8 cellular contexts compared by ENCODE assay signal in genomic region chr18:50281295-50281971, GRCh38. TPM values are rescaled to one million over a fixed set of nuclear protein-coding genes. Genes with fewer than 3 reads are reported as not detected.
A peak's percentile ranks its signal among the peaks of the same experiment; 100 is the strongest.
DNase-seq lines count a peak whose midpoint lies in the region; ATAC-seq, FAIRE-seq and TF ChIP-seq lines count a peak whose summit lies in the region.

A gene with protein sequence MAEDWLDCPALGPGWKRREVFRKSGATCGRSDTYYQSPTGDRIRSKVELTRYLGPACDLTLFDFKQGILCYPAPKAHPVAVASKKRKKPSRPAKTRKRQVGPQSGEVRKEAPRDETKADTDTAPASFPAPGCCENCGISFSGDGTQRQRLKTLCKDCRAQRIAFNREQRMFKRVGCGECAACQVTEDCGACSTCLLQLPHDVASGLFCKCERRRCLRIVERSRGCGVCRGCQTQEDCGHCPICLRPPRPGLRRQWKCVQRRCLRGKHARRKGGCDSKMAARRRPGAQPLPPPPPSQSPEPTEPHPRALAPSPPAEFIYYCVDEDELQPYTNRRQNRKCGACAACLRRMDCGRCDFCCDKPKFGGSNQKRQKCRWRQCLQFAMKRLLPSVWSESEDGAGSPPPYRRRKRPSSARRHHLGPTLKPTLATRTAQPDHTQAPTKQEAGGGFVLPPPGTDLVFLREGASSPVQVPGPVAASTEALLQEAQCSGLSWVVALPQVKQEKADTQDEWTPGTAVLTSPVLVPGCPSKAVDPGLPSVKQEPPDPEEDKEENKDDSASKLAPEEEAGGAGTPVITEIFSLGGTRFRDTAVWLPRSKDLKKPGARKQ (minus strand): TSS chr18:50281523. CDS start chr18:50279992, 1,531 bp downstream.

- ATAC-seq in GM18907 (IDR thresholded peaks at IDR 0.05; ENCODE audit: unreplicated experiment) = peak; percentile 87
- ATAC-seq in HG03159 (IDR thresholded peaks at IDR 0.05; ENCODE audit: unreplicated experiment) = peak; percentile 87

- 0 out of 2 replicates have a peak, but pooled peaks have one; percentile 0 for TF ChIP-seq CTCF in WI38 (IDR thresholded peaks at IDR 0.05; ENCODE audit: low read depth, low read length)
- TF ChIP-seq CTCF in bronchial epithelial cell (IDR thresholded peaks at IDR 0.05; ENCODE audit: insufficient read depth, low read length, severe bottlenecking) = peak; percentile 34

- H3K4me3 ChIP-seq in WI38 (ENCODE audit: low read depth, low read length) (peak within 1 kb of the TSS; percentile 99), bronchial epithelial cell (ENCODE audit: low read depth, low read length) (peak within 1 kb of the TSS; percentile 87), iPS-20b (ENCODE audit: low read length) (peak within 1 kb of the TSS; percentile 100), small intestine (ENCODE audit: low read depth in 1 of 2, low read length in 2 of 2) (peak within 1 kb of the TSS; percentile 78 to 90)

- H3K36me3 ChIP-seq in bronchial epithelial cell (ENCODE audit: control insufficient read depth, insufficient read depth, low read length) (peaks cover 27% of the 10 kb centered on the region), iPS-20b (ENCODE audit: insufficient read depth, low read depth, low read length) (peaks cover 63% of the 10 kb centered on the region), small intestine (ENCODE audit: control insufficient read depth in 2 of 2, insufficient read depth in 2 of 2, low read length in 2 of 2) (peaks cover 0 to 11% of the 10 kb centered on the region in 2 donors)

- 0% methylated on average over 54 to 63 of the region's 63 CpGs for WGBS in small intestine, 3 donors

- H3K4me1 ChIP-seq in iPS-20b (ENCODE audit: insufficient read depth, low read length) (peaks cover 7% of the 10 kb centered on the region), small intestine (ENCODE audit: control insufficient read depth in 2 of 2, insufficient read depth in 1 of 2, low read depth in 1 of 2, low read length in 1 of 2) (peaks cover 8 to 14% of the 10 kb centered on the region in 2 donors)

- H3K9me3 ChIP-seq in iPS-20b (ENCODE audit: insufficient read depth, low read depth, low read length) = no peaks in the 10 kb centered on the region
- H3K9me3 ChIP-seq in small intestine (ENCODE audit: control insufficient read depth, low read depth) = no peaks in the 10 kb centered on the region

- DNase-seq in AG08395 (ENCODE audit: low spot score) (peak; percentile 100), NCI-H2227 treated with DMSO at 0.1 percent for 48 hours (lab: John Stamatoyannopoulos, UW) (peak; percentile 97), bronchial epithelial cell (ENCODE audit: low read depth) (peak; percentile 95), small intestine (peak; percentile 98)

- H3K27me3 ChIP-seq in bronchial epithelial cell (ENCODE audit: control insufficient read depth, insufficient read depth, low read length) (no peaks in the 10 kb centered on the region), iPS-20b (ENCODE audit: insufficient read depth, low read length) (no peaks in the 10 kb centered on the region), small intestine (ENCODE audit: control insufficient read depth in 2 of 2, insufficient read depth in 2 of 2, low read length in 2 of 2) (no peaks in the 10 kb centered on the region)

- FAIRE-seq in bronchial epithelial cell (lab: Jason Lieb, UNC) (peak; percentile 50), small intestine (lab: Jason Lieb, UNC) (no peak)

- peak within 1 kb of the TSS; percentile 96 for H3K9ac ChIP-seq in iPS-20b (ENCODE audit: low read depth, low read length)

- H3K27ac ChIP-seq in iPS-20b (ENCODE audit: low read length) = peak within 1 kb of the TSS; percentile 40
- H3K27ac ChIP-seq in small intestine (ENCODE audit: low read depth in 1 of 2, low read length in 1 of 2) = peak within 1 kb of the TSS; percentile 92 to 93

RNA-seq across cellular contexts. Expression of the gene that starts here (rescaled TPM):
- 127 and 221 TPM in 2 replicates for total RNA-seq in bronchial epithelial cell
- polyA plus RNA-seq in small intestine = 10 to 100 TPM; 26.2 to 35.7 (median 31.3) TPM

Comparison
In these comparisons a context has a peak if more than half of its experiments do, and no peak if none do; other contexts are left out.
1. Peak in every context shown above with its lines: DNase-seq, ATAC-seq, H3K4me3 ChIP-seq and H3K27ac ChIP-seq.